1 cellular context compared by ENCODE assay signal in the genomic region with DNA sequence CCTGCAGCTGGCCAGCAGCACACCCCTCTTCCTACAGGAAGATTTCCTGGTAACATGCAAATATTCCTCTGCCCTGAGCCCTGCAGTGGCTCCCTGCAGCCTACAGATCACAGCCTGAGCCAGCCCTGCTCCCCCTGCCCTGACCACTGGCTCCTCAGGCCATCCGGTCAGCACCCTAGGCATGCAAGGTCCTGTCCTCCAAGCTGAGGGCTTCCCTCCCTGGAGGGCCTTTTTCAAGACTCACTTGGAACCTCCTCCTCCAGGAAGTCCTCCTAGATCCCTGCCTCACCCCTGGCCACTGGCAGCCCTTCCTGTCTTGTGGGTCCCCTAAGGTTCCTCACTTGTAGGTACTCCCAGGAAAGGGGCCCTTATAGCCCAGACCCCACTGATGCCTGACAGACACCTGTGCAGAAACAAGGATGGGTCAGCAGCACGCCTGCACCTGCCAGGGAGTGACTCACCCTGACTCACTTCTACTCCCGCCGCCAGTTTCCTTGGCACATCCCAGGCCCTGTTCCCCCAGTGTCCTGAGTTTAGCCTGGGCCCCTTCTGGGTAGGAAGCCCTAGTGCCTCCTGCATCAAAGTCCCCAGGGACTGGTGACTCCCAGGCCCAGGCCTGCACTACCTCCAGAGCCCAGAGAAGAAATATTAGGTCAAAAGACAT.
TF ChIP-seq lines count a peak whose summit lies in the region.

No MANE protein-coding gene starts in this region.

TF ChIP-seq in SK-N-SH treated with all-trans-retinoic acid at 6 μM for 48 hours, 23 proteins besides CTCF, POLR2A, EP300 and RAD21 (continued from another document):
- TF ChIP-seq, protein P1, sequence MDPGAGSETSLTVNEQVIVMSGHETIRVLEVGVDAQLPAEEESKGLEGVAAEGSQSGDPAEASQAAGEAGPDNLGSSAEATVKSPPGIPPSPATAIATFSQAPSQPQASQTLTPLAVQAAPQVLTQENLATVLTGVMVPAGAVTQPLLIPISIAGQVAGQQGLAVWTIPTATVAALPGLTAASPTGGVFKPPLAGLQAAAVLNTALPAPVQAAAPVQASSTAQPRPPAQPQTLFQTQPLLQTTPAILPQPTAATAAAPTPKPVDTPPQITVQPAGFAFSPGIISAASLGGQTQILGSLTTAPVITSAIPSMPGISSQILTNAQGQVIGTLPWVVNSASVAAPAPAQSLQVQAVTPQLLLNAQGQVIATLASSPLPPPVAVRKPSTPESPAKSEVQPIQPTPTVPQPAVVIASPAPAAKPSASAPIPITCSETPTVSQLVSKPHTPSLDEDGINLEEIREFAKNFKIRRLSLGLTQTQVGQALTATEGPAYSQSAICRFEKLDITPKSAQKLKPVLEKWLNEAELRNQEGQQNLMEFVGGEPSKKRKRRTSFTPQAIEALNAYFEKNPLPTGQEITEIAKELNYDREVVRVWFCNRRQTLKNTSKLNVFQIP (CRISPR knock-in tag; IDR thresholded peaks at IDR 0.05; ENCODE audit: borderline replicate concordance, low read depth): no peak
- no peak for TF ChIP-seq ZNF70 (CRISPR knock-in tag; IDR thresholded peaks at IDR 0.05)
- no peak for TF ChIP-seq RARB (CRISPR knock-in tag; IDR thresholded peaks at IDR 0.05)
